In the genomic region with DNA sequence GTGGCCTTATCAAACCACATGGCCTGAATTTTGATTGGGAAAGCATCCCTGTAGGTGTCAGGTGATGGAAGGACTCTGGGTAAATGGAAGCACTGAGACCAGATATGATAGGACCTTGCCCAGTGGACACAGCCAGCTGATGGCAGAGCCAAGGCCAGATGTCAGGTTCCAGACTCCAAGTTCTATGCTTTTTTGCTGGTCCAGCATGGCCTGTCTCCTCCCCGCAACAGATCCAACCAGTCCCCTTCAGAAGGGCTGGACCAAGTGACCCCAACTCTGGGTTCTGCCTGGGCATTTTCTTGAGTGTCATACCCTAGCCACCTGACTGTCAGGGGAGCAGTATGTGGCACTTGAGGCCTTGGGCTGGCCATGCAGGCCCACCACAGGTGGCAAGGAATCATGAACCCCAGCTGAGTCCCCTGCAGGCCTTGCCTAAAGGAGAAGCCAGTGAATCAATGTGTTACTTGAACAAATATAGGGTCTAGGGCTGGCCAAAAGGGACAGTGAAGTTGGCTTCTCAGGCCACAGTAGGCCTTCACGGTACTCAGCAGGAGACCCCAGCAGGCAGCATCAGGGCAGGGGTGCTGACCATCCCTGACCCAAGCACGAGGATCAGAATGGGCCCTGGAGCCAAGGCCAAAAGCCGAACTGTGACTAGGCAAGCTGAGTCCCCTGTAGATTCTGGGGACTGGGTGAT, we compare ENCODE assay signal across 10 cellular contexts.
"Had no signal": no experiment of that assay in that cellular context is flagged by ENCODE, and none has a peak within 500 bp of the region (broad histone marks: within the 10 kb centered on the region; RNA-seq: fewer than 3 reads in every experiment).

No MANE protein-coding gene starts in this region.

- FAIRE-seq: endometrium, small intestine had no signal

- H3K4me3 Mint-ChIP-seq: activated T-helper 1 cell treated with anti-CD3 and anti-CD28 coated beads, Interleukin-12 subunit alpha, Interleukin-12 subunit beta, Interleukin-2, Interleukin-4 antibody, amounts not matched to agents 30 ng/mL and 10 ng/mL and 1 ng/mL, durations not matched to agents 14 hours and 24 hours and 36 hours; stimulated activated naive B cell treated with anti-CD40 and anti-IgM and Interleukin-4, amounts not matched to agents 10 μg/mL and 1 μg/mL and 100 μg/mL, for 72 hours had no signal

- H3K79me2 ChIP-seq: parathyroid adenoma had no signal

- H3K9ac ChIP-seq: parathyroid adenoma had no signal

- DNase-seq: activated naive CD4-positive, alpha-beta T cell treated with Interleukin-2 at 50 U/mL for 16 hours; central memory CD4-positive, alpha-beta T cell; retina; SHP77 treated with DMSO at 0.1 percent for 48 hours; small intestine; stimulated activated naive B cell treated with anti-CD40 and anti-IgM and Interleukin-4, amounts not matched to agents 10 μg/mL and 1 μg/mL and 100 μg/mL, for 72 hours; substantia nigra had no signal

- H3K27ac Mint-ChIP-seq: activated T-helper 1 cell treated with anti-CD3 and anti-CD28 coated beads, Interleukin-12 subunit alpha, Interleukin-12 subunit beta, Interleukin-2, Interleukin-4 antibody, amounts not matched to agents 30 ng/mL and 10 ng/mL and 1 ng/mL, durations not matched to agents 14 hours and 24 hours and 36 hours; stimulated activated naive B cell treated with anti-CD40 and anti-IgM and Interleukin-4, amounts not matched to agents 10 μg/mL and 1 μg/mL and 100 μg/mL, for 72 hours had no signal

- H3K27me3 Mint-ChIP-seq: stimulated activated naive B cell treated with anti-CD40 and anti-IgM and Interleukin-4, amounts not matched to agents 10 μg/mL and 1 μg/mL and 100 μg/mL, for 72 hours had no signal

- H3K9me3 Mint-ChIP-seq: activated T-helper 1 cell treated with anti-CD3 and anti-CD28 coated beads, Interleukin-12 subunit alpha, Interleukin-12 subunit beta, Interleukin-2, Interleukin-4 antibody, amounts not matched to agents 30 ng/mL and 10 ng/mL and 1 ng/mL, durations not matched to agents 14 hours and 24 hours and 36 hours; stimulated activated naive B cell treated with anti-CD40 and anti-IgM and Interleukin-4, amounts not matched to agents 10 μg/mL and 1 μg/mL and 100 μg/mL, for 72 hours had no signal

- H2AFZ ChIP-seq: parathyroid adenoma had no signal

- H3K4me1 ChIP-seq: parathyroid adenoma had no signal

- H3K27ac ChIP-seq: parathyroid adenoma had no signal
